ENCODE assay signal across 9 cellular contexts in the genomic region with DNA sequence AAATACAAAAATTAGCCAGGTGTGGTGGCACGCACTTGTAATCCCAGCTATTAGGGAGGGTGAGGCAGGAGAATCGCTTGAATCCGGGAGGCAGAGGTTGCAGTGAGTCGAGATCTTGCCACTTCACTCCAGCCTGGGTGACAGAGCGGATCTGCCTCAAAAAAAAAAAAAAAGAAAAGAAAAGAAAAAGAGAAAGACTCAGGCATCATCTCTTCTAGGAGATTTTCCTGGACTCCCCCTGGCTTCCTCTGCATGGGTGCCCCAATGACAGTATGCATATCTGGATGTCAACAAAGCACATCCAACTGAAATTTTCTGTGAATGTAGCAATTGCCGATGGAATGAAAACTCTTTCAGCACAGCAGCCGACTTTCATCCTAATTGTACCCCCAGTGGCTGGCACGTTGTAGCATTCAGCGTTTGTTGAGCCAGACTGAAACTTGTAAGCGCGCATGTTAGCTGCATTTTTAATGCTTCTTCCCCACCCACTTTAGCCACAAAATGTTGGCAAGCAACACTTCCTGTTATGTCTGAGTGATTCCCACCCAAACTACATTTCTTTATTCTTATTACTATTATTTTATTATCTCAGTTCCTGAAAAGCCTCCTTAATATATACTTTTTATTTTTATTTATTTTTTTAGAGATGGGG.
DNase-seq lines count a peak whose midpoint lies in the region; ATAC-seq and TF ChIP-seq lines count a peak whose summit lies in the region.
"Had no signal": no experiment of that assay in that cellular context is flagged by ENCODE, and none has a peak within 500 bp of the region (broad histone marks: within the 10 kb centered on the region; RNA-seq: fewer than 3 reads in every experiment).

No MANE protein-coding gene starts in this region.

- H3K36me3 ChIP-seq in DND-41 (ENCODE audit: insufficient read depth, low read length) = no peaks in the 10 kb centered on the region
- H3K36me3 ChIP-seq: adrenal gland had no signal

- peak overlapping the region; percentile 34 for H3K9ac ChIP-seq in DND-41 (ENCODE audit: low read depth, low read length)

- CTCF ChIA-PET in activated CD8-positive, alpha-beta T cell treated with anti-CD3 and anti-CD28 coated beads, Interleukin-2, amount 10 ng/mL, durations not matched to agents 7 days and 5 days (lab: Charles Lee) = interaction anchor here (1.1 to 1.8 kb wide), 3 partner anchors 9 to 264 kb away, joined by 3 to 7 read pairs (median 6); no protein-coding TSS in a partner anchor

- H3K27me3 ChIP-seq in DND-41 (ENCODE audit: insufficient read depth, low read length, poor library complexity) = no peaks in the 10 kb centered on the region
- H3K27me3 ChIP-seq: adrenal gland had no signal

- peak overlapping the region; percentile 80 for H3K27ac Mint-ChIP-seq in activated CD8-positive, alpha-beta T cell treated with anti-CD3 and anti-CD28 coated beads, Interleukin-2, amount 10 ng/mL, durations not matched to agents 7 days and 5 days
- H3K27ac Mint-ChIP-seq in immature natural killer cell = peak overlapping the region; percentile 65 to 93 (median 84)

- H2AFZ ChIP-seq in DND-41 (ENCODE audit: low read depth, low read length) = peak overlapping the region; percentile 69

- H4K20me1 ChIP-seq in DND-41 (ENCODE audit: insufficient read depth, low read length) = no peaks in the 10 kb centered on the region

- no peaks in the 10 kb centered on the region for H3K9me3 Mint-ChIP-seq in activated CD8-positive, alpha-beta T cell treated with anti-CD3 and anti-CD28 coated beads, Interleukin-2, amount 10 ng/mL, durations not matched to agents 7 days and 5 days (ENCODE audit: insufficient read depth)
- H3K9me3 Mint-ChIP-seq in immature natural killer cell = no peaks in the 10 kb centered on the region

- peak overlapping the region; percentile 64 for H3K4me3 Mint-ChIP-seq in activated CD8-positive, alpha-beta T cell treated with anti-CD3 and anti-CD28 coated beads, Interleukin-2, amount 10 ng/mL, durations not matched to agents 7 days and 5 days
- H3K4me3 Mint-ChIP-seq in immature natural killer cell = peak overlapping the region; percentile 76 to 86 (median 82)

- DNase-seq in DND-41 (peak; percentile 57), immature natural killer cell (peak; percentile 54 to 58 (median 57)), NCI-H187 (lab: John Stamatoyannopoulos, UW) (no peak)
- DNase-seq in activated CD8-positive, alpha-beta T cell treated with anti-CD3 and anti-CD28 coated beads, Interleukin-2, amount 10 ng/mL, durations not matched to agents 7 days and 5 days = peak; percentile 69

- H3K36me3 Mint-ChIP-seq in activated CD8-positive, alpha-beta T cell treated with anti-CD3 and anti-CD28 coated beads, Interleukin-2, amount 10 ng/mL, durations not matched to agents 7 days and 5 days (ENCODE audit: low read depth) = peaks cover 17% of the 10 kb centered on the region
- no peaks in the 10 kb centered on the region for H3K36me3 Mint-ChIP-seq in immature natural killer cell

- H3K79me2 ChIP-seq in DND-41 (ENCODE audit: insufficient read depth, low read length) = no peaks in the 10 kb centered on the region

- peak overlapping the region in 1 of 2 experiments; percentile 41; a peak in 2 of 4 replicates for H3K4me3 ChIP-seq in DND-41 (ENCODE audit: low read depth in 1 of 2, low read length in 2 of 2)

- H3K4me1 ChIP-seq in DND-41 (ENCODE audit: insufficient read depth, low read length) = peaks cover 19% of the 10 kb centered on the region

- peak; percentile 83 for ATAC-seq in DND-41 (ENCODE audit: insufficient read depth, low read depth)
- ATAC-seq in HG02885 (IDR thresholded peaks at IDR 0.05; ENCODE audit: poor library complexity, unreplicated experiment) = peak; percentile 80
- ATAC-seq in activated CD8-positive, alpha-beta T cell treated with anti-CD3 and anti-CD28 coated beads, Interleukin-2, amount 10 ng/mL, durations not matched to agents 7 days and 5 days = peak; percentile 64
- no peak for ATAC-seq in HG02981 (IDR thresholded peaks at IDR 0.05; ENCODE audit: unreplicated experiment)
- no peak for ATAC-seq in HG03196 (IDR thresholded peaks at IDR 0.05; ENCODE audit: unreplicated experiment)
- ATAC-seq in GM19328 (IDR thresholded peaks at IDR 0.05; ENCODE audit: unreplicated experiment) = no peak

- POLR2A ChIA-PET in activated CD8-positive, alpha-beta T cell treated with anti-CD3 and anti-CD28 coated beads, Interleukin-2, amount 10 ng/mL, durations not matched to agents 7 days and 5 days (lab: Charles Lee) = no interaction called here

- TF ChIP-seq CTCF in DND-41 (IDR thresholded peaks at IDR 0.05; ENCODE audit: borderline replicate concordance, extremely low read depth, low read length, poor library complexity, severe bottlenecking) = no peak

- H3K4me1 Mint-ChIP-seq in activated CD8-positive, alpha-beta T cell treated with anti-CD3 and anti-CD28 coated beads, Interleukin-2, amount 10 ng/mL, durations not matched to agents 7 days and 5 days (ENCODE audit: low read depth) = peaks cover 39% of the 10 kb centered on the region
- peaks cover 38 to 63% of the 10 kb centered on the region in 2 donors for H3K4me1 Mint-ChIP-seq in immature natural killer cell

- H3K4me2 ChIP-seq in DND-41 (ENCODE audit: insufficient read depth, low read length) = peak overlapping the region; percentile 58

- no peaks in the 10 kb centered on the region for H3K9me3 ChIP-seq in DND-41 (ENCODE audit: insufficient read depth, low read length, severe bottlenecking)
- H3K9me3 ChIP-seq: adrenal gland had no signal

- no peaks in the 10 kb centered on the region for H3K27me3 Mint-ChIP-seq in activated CD8-positive, alpha-beta T cell treated with anti-CD3 and anti-CD28 coated beads, Interleukin-2, amount 10 ng/mL, durations not matched to agents 7 days and 5 days (ENCODE audit: low read depth)
- H3K27me3 Mint-ChIP-seq in immature natural killer cell (ENCODE audit: low read depth in 3 of 3) = peaks cover under 1 to 1% (median under 1%) of the 10 kb centered on the region in 3 donors

- peak overlapping the region; percentile 74 for H3K27ac ChIP-seq in DND-41 (ENCODE audit: low read length)
- H3K27ac ChIP-seq: adrenal gland had no signal

Comparison
In these comparisons a context has a peak if more than half of its experiments do, and no peak if none do; other contexts are left out.
1. ATAC-seq: peak in DND-41 (single experiment), HG02885 (single experiment) and activated CD8-positive, alpha-beta T cell treated with anti-CD3 and anti-CD28 coated beads, Interleukin-2, amount 10 ng/mL, durations not matched to agents 7 days and 5 days (single experiment); none in HG02981 (single experiment), HG03196 (single experiment) and GM19328 (single experiment).
2. DNase-seq: peak in DND-41 (single experiment), activated CD8-positive, alpha-beta T cell treated with anti-CD3 and anti-CD28 coated beads, Interleukin-2, amount 10 ng/mL, durations not matched to agents 7 days and 5 days (single experiment) and immature natural killer cell (3 of 3); none in NCI-H187 (0 of 2).